8 cellular contexts compared by ENCODE assay signal in the genomic region with DNA sequence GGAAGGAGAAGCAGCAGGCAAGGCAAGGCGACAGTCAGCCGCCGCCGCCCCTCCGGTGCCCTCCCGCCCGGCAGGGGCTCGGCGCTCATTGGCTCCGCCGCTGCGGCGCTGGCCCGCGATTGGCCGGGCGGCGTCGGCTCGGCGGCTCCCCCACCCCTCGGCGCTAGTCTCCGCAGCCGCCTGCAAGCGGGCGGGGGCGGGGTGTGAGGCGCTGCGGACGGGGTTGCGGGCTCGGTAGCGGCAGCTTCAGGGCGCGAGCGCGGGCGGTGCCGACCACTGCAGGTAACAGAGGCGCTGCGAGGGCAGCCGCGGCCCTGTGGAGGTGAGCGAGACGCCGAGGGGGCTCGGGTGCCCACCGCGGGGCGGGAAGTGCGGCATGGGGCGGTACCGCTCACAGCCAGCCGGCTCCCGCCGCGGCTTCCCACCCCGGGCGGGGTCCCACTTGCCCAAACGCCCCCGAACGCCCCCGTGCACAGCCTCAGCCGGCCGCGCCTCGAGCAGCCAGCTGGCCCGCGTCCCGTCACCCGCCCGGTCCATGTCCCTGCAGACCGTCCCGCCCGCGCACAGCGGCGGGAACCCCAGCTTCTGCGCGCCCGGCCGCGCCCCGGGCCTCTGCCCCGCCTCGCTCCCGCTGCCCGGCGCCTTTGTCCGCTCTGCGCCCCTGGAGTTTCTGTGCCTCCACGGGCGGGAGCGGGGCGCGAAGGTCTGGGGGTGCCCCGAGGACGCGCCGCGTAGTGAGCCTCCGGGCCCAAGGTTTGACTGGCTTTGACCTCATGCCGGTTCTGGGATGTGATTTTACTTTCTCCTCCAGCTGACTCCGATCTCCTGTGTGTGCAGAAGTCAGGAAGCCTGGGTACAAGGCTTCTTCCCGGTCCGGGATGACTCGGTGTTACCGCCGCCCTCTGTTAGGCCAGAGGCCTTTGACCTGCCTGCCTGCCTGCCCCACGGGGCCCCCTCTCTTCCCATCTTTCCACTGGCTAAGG. TPM values are rescaled to one million over a fixed set of nuclear protein-coding genes. Genes with fewer than 3 reads are reported as not detected.
DNase-seq lines count a peak whose midpoint lies in the region; ATAC-seq, FAIRE-seq and TF ChIP-seq lines count a peak whose summit lies in the region.

A gene (plus strand): TSS at position 166 of the 983 bp plus-strand sequence. CDS start 4,480 bp downstream, outside the sequence.

- H2AFZ ChIP-seq in ACC112 (ENCODE audit: low read length, unreplicated experiment) (peak within 1 kb of the TSS; percentile 79), mammary epithelial cell (ENCODE audit: low read depth, low read length) (peak within 1 kb of the TSS; percentile 100)

- dilution Hi-C loops in mammary epithelial cell (cut with HindIII; ENCODE audit: low sequenced_read_pairs), result no loop called here

- no TSS peak for BruUV-seq in mammary epithelial cell (replicated peaks; lab: Mats Ljungman, UMichigan)

- no peaks in the 10 kb centered on the region for H4K20me1 ChIP-seq in mammary epithelial cell (ENCODE audit: insufficient read depth, low read length)

- peaks cover 3% of the 10 kb centered on the region for H3K4me1 ChIP-seq in ACC112 (ENCODE audit: control insufficient read depth, insufficient read depth, low read length, unreplicated experiment)
- peaks cover 8% of the 10 kb centered on the region for H3K4me1 ChIP-seq in mammary epithelial cell (ENCODE audit: insufficient read depth, low read length)
- no peaks in the 10 kb centered on the region for H3K4me1 ChIP-seq in small intestine (ENCODE audit: control insufficient read depth in 2 of 2, insufficient read depth in 1 of 2, low read depth in 1 of 2, low read length in 1 of 2)

- CTCF ChIA-PET in mammary epithelial cell (lab: Charles Lee; ENCODE audit: low non-redundant PET), result interaction anchor here (0.6 kb wide), 1 partner anchor 905 kb away, joined by 4 read pairs; no protein-coding TSS in a partner anchor

- peak within 1 kb of the TSS; percentile 92 for H3K4me2 ChIP-seq in mammary epithelial cell (ENCODE audit: insufficient read depth, low read depth, low read length)

- 3% methylated on average over 12 of the region's 111 CpGs for WGBS in mammary epithelial cell (ENCODE audit: low coverage, missing lambda C conversion rate)
- 0 to 1% (median 1%) methylated on average over 57 to 111 of the region's 111 CpGs for WGBS in small intestine, 3 donors

- in situ Hi-C loops in mammary epithelial cell (cut with MboI; ENCODE audit: low sequenced_read_pairs in 2 of 2), result no loop called here

- H3K36me3 ChIP-seq in ACC112 (ENCODE audit: insufficient read depth, low read length) (peaks cover 12% of the 10 kb centered on the region; the same call in 1 of the 2 replicates), mammary epithelial cell (ENCODE audit: insufficient read depth, low read length) (no peaks in the 10 kb centered on the region), small intestine (ENCODE audit: control insufficient read depth in 2 of 2, insufficient read depth in 2 of 2, low read length in 2 of 2) (no peaks in the 10 kb centered on the region)

- H3K9me3 ChIP-seq in mammary epithelial cell (replicated peaks; ENCODE audit: insufficient read depth, low read length) (no peaks in the 10 kb centered on the region), small intestine (ENCODE audit: control insufficient read depth, low read depth) (no peaks in the 10 kb centered on the region)

- TF ChIP-seq CTCF in VCaP (conservative IDR thresholded peaks at IDR 0.05) (no peak), mammary epithelial cell (conservative IDR thresholded peaks at IDR 0.05 in 1 of 2, IDR thresholded peaks at IDR 0.05 in 1 of 2; ENCODE audit: extremely low read depth in 1 of 2, insufficient read depth in 1 of 2, low read depth in 1 of 2, low read length in 2 of 2) (no peak)

- peak within 1 kb of the TSS; percentile 32 for H3K27ac ChIP-seq in ACC112 (ENCODE audit: low read depth, low read length)
- peak within 1 kb of the TSS; percentile 66 for H3K27ac ChIP-seq in VCaP
- peak within 1 kb of the TSS; percentile 54 for H3K27ac ChIP-seq in mammary epithelial cell (ENCODE audit: insufficient read depth, low read depth, low read length)
- peak within 1 kb of the TSS; percentile 87 to 92 for H3K27ac ChIP-seq in small intestine (ENCODE audit: low read depth in 1 of 2, low read length in 1 of 2)

- H3K9ac ChIP-seq in mammary epithelial cell (ENCODE audit: insufficient read depth, low read length), result peak within 1 kb of the TSS; percentile 83

- ATAC-seq in GM18858 (IDR thresholded peaks at IDR 0.05; ENCODE audit: unreplicated experiment) (peak; percentile 95), HG03064 (IDR thresholded peaks at IDR 0.05; ENCODE audit: low read depth, unreplicated experiment) (peak; percentile 96)

- H3K4me3 ChIP-seq in ACC112 (ENCODE audit: low read depth, low read length) (peak within 1 kb of the TSS; percentile 83), mammary epithelial cell (replicated peaks in 1 of 3; ENCODE audit: insufficient read depth in 1 of 3, low read depth in 2 of 3, low read length in 3 of 3) (peak within 1 kb of the TSS; percentile 75 to 94 (median 82)), small intestine (ENCODE audit: low read depth in 1 of 2, low read length in 2 of 2) (peak within 1 kb of the TSS; percentile 91 to 95)

- FAIRE-seq in small intestine (lab: Jason Lieb, UNC), result no peak

- H3K79me2 ChIP-seq in ACC112 (ENCODE audit: control insufficient read depth, insufficient read depth, low read length, unreplicated experiment) (peaks cover 32% of the 10 kb centered on the region), mammary epithelial cell (ENCODE audit: insufficient read depth, low read length) (peaks cover 30% of the 10 kb centered on the region)

- intact Hi-C loops in mammary epithelial cell (cut with micrococcal nuclease), result loop anchor here (5.0 kb wide), 1 partner anchor 49 kb away; a partner anchor contains a TSS

- H3K27me3 ChIP-seq in ACC112 (ENCODE audit: insufficient read depth, low read length) (no peaks in the 10 kb centered on the region), mammary epithelial cell (ENCODE audit: insufficient read depth, low read length) (no peaks in the 10 kb centered on the region), small intestine (ENCODE audit: control insufficient read depth in 2 of 2, insufficient read depth in 2 of 2, low read length in 2 of 2) (no peaks in the 10 kb centered on the region)

- DNase-seq in NCI-H2171 treated with DMSO at 0.1 percent for 48 hours (lab: John Stamatoyannopoulos, UW), result peak; percentile 92
- peak; percentile 85 for DNase-seq in mammary epithelial cell
- DNase-seq in iPS-NIHi7 (ENCODE audit: extremely low spot score), result peak; percentile 98
- DNase-seq in small intestine, result peak; percentile 96

RNA-seq across cellular contexts. Expression of the gene that starts here (rescaled TPM):
- total RNA-seq in mammary epithelial cell, result 10 to 100 TPM; 11.8 to 12.8 TPM
- polyA plus RNA-seq in mammary epithelial cell (4.9 TPM), small intestine (1 to 10 TPM; 1.9 to 5.3 (median 4.7) TPM)
- polyA minus RNA-seq in mammary epithelial cell, result 11.5 TPM

Comparison
In these comparisons a context has a peak if more than half of its experiments do, and no peak if none do; other contexts are left out.
1. Peak in every context shown above with its lines: DNase-seq, ATAC-seq, H3K4me3 ChIP-seq and H3K27ac ChIP-seq.
2. H3K27ac ChIP-seq: peak in every context shown above with its lines; median percentile 90 in small intestine; 66 in VCaP; 54 in mammary epithelial cell; 32 in ACC112.